Comparison of ENCODE assay signal across 8 cellular contexts in the genomic region with DNA sequence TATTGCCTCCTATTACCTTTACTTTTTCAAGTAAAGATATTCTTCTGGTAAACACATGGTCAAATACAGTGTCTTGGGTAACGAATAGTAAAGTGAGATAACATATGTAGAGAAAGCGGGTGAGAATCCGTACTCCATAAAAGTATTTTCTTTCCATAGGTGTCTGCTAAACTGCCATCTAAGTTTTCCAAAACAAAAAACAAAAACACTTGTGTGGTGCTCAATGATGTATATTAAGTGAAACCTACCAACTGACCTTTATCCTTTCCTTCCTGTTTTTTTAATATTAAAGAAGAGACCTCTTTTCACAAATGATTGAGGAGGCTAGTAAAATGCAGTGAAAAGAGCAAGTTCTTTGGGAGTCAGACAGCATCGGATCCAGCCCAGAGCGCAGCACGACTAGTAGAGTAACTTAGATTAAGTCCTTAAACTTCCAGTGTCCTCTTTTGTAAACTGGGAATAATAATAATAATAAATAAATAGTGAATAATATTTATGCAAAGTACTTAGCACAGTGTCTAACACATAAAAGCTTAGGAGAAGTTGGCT. TPM values are rescaled to one million over a fixed set of nuclear protein-coding genes. Genes with fewer than 3 reads are reported as not detected.
A peak's percentile ranks its signal among the peaks of the same experiment; 100 is the strongest.
DNase-seq lines count a peak whose midpoint lies in the region; ATAC-seq and TF ChIP-seq lines count a peak whose summit lies in the region.

No MANE protein-coding gene starts in this region.

- TF ChIP-seq POLR2A in vagina (IDR thresholded peaks at IDR 0.05) = no peak

- H3K4me1 ChIP-seq in left lung (peaks cover under 1 to 19% of the 10 kb centered on the region in 2 donors), vagina (peaks cover 20% of the 10 kb centered on the region)

- peaks cover 0 to 1% (median 0%) of the 10 kb centered on the region in 3 donors for H3K27me3 Mint-ChIP-seq in CD14-positive monocyte (ENCODE audit: low read depth in 3 of 3)
- peaks cover 3% of the 10 kb centered on the region for H3K27me3 Mint-ChIP-seq in activated CD4-positive, alpha-beta memory T cell treated with anti-CD3 and anti-CD28 coated beads for 36 hours

- H3K4me1 Mint-ChIP-seq in CD14-positive monocyte = peaks cover 14% of the 10 kb centered on the region
- peaks cover 34% of the 10 kb centered on the region for H3K4me1 Mint-ChIP-seq in activated CD4-positive, alpha-beta memory T cell treated with anti-CD3 and anti-CD28 coated beads for 36 hours (ENCODE audit: low read depth)

- no peaks in the 10 kb centered on the region for H3K9me3 ChIP-seq in left lung
- H3K9me3 ChIP-seq in vagina = no peaks in the 10 kb centered on the region

- peak overlapping the region; percentile 59 to 96 for H3K4me3 Mint-ChIP-seq in CD14-positive monocyte
- peak overlapping the region; percentile 99 for H3K4me3 Mint-ChIP-seq in activated CD4-positive, alpha-beta memory T cell treated with anti-CD3 and anti-CD28 coated beads for 36 hours

- CTCF ChIA-PET in activated CD4-positive, alpha-beta memory T cell treated with anti-CD3 and anti-CD28 coated beads for 36 hours (lab: Charles Lee) = interaction anchor here (0.6 to 3.8 kb wide), 3 partner anchors 130 to 565 kb away, joined by 3 to 19 read pairs (median 11); no protein-coding TSS in a partner anchor

- peaks cover 0 to 8% of the 10 kb centered on the region in 2 donors for H3K36me3 ChIP-seq in left lung
- peaks cover 0 to 6% of the 10 kb centered on the region in 2 donors for H3K36me3 ChIP-seq in vagina

- H3K27ac ChIP-seq in left lung (peak overlapping the region; percentile 81 to 83), vagina (peak overlapping the region; percentile 81)

- POLR2A ChIA-PET in activated CD4-positive, alpha-beta memory T cell treated with anti-CD3 and anti-CD28 coated beads for 36 hours (lab: Charles Lee) = interaction anchor here (0.6 to 1.4 kb wide), 7 partner anchors 12 to 329 kb away, joined by 3 to 6 read pairs (median 4); no protein-coding TSS in a partner anchor

- TF ChIP-seq CTCF in CD14-positive monocyte (IDR thresholded peaks at IDR 0.05) (no peak), left lung (IDR thresholded peaks at IDR 0.05) (no peak), vagina (IDR thresholded peaks at IDR 0.05) (no peak)

- peaks cover 0 to under 1% (median 0%) of the 10 kb centered on the region in 7 donors for H3K9me3 Mint-ChIP-seq in CD14-positive monocyte
- no peaks in the 10 kb centered on the region for H3K9me3 Mint-ChIP-seq in activated CD4-positive, alpha-beta memory T cell treated with anti-CD3 and anti-CD28 coated beads for 36 hours

- H3K27me3 ChIP-seq in left lung = no peaks in the 10 kb centered on the region
- H3K27me3 ChIP-seq in vagina = no peaks in the 10 kb centered on the region

- peaks cover 18% of the 10 kb centered on the region in 2 donors for H3K36me3 Mint-ChIP-seq in CD14-positive monocyte
- H3K36me3 Mint-ChIP-seq in activated CD4-positive, alpha-beta memory T cell treated with anti-CD3 and anti-CD28 coated beads for 36 hours = peaks cover 13% of the 10 kb centered on the region

- intact Hi-C loops in CD14-positive monocyte (cut with micrococcal nuclease) = loop anchor here (2.0 to 10.0 kb wide), 3 partner anchors 132 to 209 kb away; a partner anchor contains a TSS
- intact Hi-C loops in activated CD4-positive, alpha-beta memory T cell treated with anti-CD3 and anti-CD28 coated beads for 36 hours (cut with micrococcal nuclease) = loop anchor here (1.0 to 2.0 kb wide), 3 partner anchors 9 to 321 kb away; a partner anchor contains a TSS
- intact Hi-C loops in left lung (cut with DNase I) = no loop called here
- intact Hi-C loops in vagina (cut with DNase I) = loop anchor here (2.0 to 10.0 kb wide), 2 partner anchors 131 to 429 kb away; no protein-coding TSS in a partner anchor
- intact Hi-C loops in head of caudate nucleus (cut with DNase I) = no loop called here

- H3K4me3 ChIP-seq in left lung (peak overlapping the region; percentile 66 to 78), vagina (peak overlapping the region; percentile 66 to 85)

- H3K27ac Mint-ChIP-seq in CD14-positive monocyte = peak overlapping the region in 4 of 7 donors; percentile 63 to 91 (median 74)
- peak overlapping the region; percentile 68 for H3K27ac Mint-ChIP-seq in activated CD4-positive, alpha-beta memory T cell treated with anti-CD3 and anti-CD28 coated beads for 36 hours

- DNase-seq in CD14-positive monocyte (ENCODE audit: low spot score) (no peak), left lung (no peak), vagina (ENCODE audit: extremely low spot score in 2 of 2) (no peak), head of caudate nucleus (no peak)
- peak; percentile 12 for DNase-seq in activated CD4-positive, alpha-beta memory T cell treated with anti-CD3 and anti-CD28 coated beads for 36 hours
- no peak for DNase-seq in activated CD4-positive, CD25-positive, alpha-beta regulatory T cell (lab: John Stamatoyannopoulos, UW)

- ATAC-seq in HG02610 (IDR thresholded peaks at IDR 0.05; ENCODE audit: unreplicated experiment) = peak; percentile 7
- ATAC-seq in left lung = no peak
- ATAC-seq in HG03565 (IDR thresholded peaks at IDR 0.05; ENCODE audit: unreplicated experiment) = no peak

RNA-seq across cellular contexts. Expression of a gene that starts 0.4 kb away (rescaled TPM):
- polyA plus RNA-seq in CD14-positive monocyte = 10 to 100 TPM in 1 of 2 donors, 1 to 10 TPM in 1; 8.3 to 12.4 TPM
- total RNA-seq in activated CD4-positive, alpha-beta memory T cell treated with anti-CD3 and anti-CD28 coated beads for 36 hours = 10 to 100 TPM; 23.1 to 23.2 TPM
- total RNA-seq in left lung (10 to 100 TPM; 13.6 to 14.0 TPM), vagina (11.3 TPM)

Comparison
In these comparisons a context has a peak if more than half of its experiments do, and no peak if none do; other contexts are left out.
1. intact Hi-C loops: an anchor here in CD14-positive monocyte (2.0 to 10.0 kb wide), activated CD4-positive, alpha-beta memory T cell treated with anti-CD3 and anti-CD28 coated beads for 36 hours (1.0 to 2.0 kb wide) and vagina (2.0 to 10.0 kb wide); none called in left lung and head of caudate nucleus.